ENCODE assay signal across 1 cellular context in the genomic region with DNA sequence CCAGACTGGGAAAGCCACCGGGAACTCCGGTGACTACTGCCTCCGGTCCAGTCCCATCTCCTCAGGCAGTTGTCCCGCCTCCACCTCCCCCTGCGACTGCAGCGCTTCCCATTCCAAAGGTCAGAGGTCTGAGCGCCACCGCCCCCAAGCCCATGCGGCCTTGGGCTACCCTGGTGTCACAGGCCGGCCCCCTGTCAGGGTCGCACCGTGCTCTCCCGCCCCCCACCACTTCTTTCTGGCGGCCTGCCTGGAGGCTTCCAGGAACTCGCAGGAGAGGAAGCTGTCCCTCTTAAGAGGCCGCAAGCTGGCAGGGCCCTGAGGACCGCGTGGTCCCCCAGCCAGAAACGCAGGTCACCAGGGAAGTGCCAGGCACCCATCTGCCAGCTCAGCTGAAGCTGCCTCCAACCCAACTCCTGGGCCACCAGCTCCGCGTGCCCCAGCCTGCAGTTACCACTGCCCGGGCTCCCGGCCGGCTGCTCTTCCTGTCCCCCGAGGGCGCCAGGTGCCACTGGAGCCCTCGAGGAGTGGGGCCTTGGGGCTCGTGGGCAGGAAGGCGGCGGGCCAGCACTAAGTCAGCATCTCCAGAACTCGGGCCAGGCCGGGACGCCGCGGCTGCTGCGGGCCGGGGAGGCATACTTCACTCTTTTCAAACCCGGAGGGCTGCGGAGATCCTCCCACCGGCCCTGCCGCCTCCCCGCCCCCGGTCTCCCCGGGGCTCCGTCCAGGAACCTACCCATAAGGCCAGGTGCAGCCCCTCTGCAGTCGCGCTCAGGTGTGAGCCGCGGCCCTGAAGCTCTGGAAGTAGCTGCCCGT.
TF ChIP-seq lines count a peak whose summit lies in the region.

No MANE protein-coding gene starts in this region.

TF ChIP-seq in HepG2, 621 proteins besides CTCF, POLR2A, EP300 and RAD21 (continued from another document and continues in another):
- TF ChIP-seq CREM (IDR thresholded peaks at IDR 0.05) (peak; percentile 66; the same call in 1 of the 2 replicates), CREM (CRISPR knock-in tag; IDR thresholded peaks at IDR 0.05) (no peak), ZNF296 (CRISPR knock-in tag; conservative IDR thresholded peaks at IDR 0.05) (no peak), ESRRA (CRISPR knock-in tag; IDR thresholded peaks at IDR 0.05; ENCODE audit: low read depth) (peak; percentile 91), HDAC2 (CRISPR knock-in tag; IDR thresholded peaks at IDR 0.05) (peak; percentile 96), KMT2B (CRISPR knock-in tag; IDR thresholded peaks at IDR 0.05) (peak; percentile 77), SMAD1 (CRISPR knock-in tag; IDR thresholded peaks at IDR 0.05; ENCODE audit: borderline replicate concordance, low read depth) (peak; percentile 96; the same call in 1 of the 2 replicates), ZNF20 (CRISPR knock-in tag; IDR thresholded peaks at IDR 0.05) (peak; percentile 88), RORA (CRISPR knock-in tag; IDR thresholded peaks at IDR 0.05) (no peak), ZNF747 (CRISPR knock-in tag; IDR thresholded peaks at IDR 0.05; ENCODE audit: borderline replicate concordance) (peak; percentile 96; the same call in 1 of the 2 replicates), SRY (CRISPR knock-in tag; IDR thresholded peaks at IDR 0.05) (peak; percentile 19), MATR3 (CRISPR knock-in tag; IDR thresholded peaks at IDR 0.05) (no peak), SOX13 (IDR thresholded peaks at IDR 0.05) (no peak; the same call in 1 of the 2 replicates), SOX13 (CRISPR knock-in tag; conservative IDR thresholded peaks at IDR 0.05 in 1 of 2, IDR thresholded peaks at IDR 0.05 in 1 of 2) (peak in 1 of 2 experiments; percentile 88; a peak in 2 of 4 replicates), MEIS1 (CRISPR knock-in tag; IDR thresholded peaks at IDR 0.05; ENCODE audit: borderline replicate concordance) (peak; percentile 98), ATRX (CRISPR knock-in tag; IDR thresholded peaks at IDR 0.05; ENCODE audit: borderline replicate concordance) (no peak), CEBPZ (IDR thresholded peaks at IDR 0.05; ENCODE audit: low read length) (no peak), GTF2F1 (IDR thresholded peaks at IDR 0.05; ENCODE audit: low read length) (no peak), ATF7-NPFF (CRISPR knock-in tag; IDR thresholded peaks at IDR 0.05; ENCODE audit: low read depth) (peak; percentile 54; the same call in 1 of the 2 replicates), BRF2 (CRISPR knock-in tag; IDR thresholded peaks at IDR 0.05) (peak; percentile 94), ZBTB3 (CRISPR knock-in tag; IDR thresholded peaks at IDR 0.05; ENCODE audit: borderline replicate concordance, low read depth) (peak; percentile 82), ZNF335 (CRISPR knock-in tag; IDR thresholded peaks at IDR 0.05) (peak; percentile 88; the same call in 1 of the 2 replicates), ZNF770 (CRISPR knock-in tag; IDR thresholded peaks at IDR 0.05) (peak; percentile 64; the same call in 1 of the 2 replicates), ZNF281 (CRISPR knock-in tag; IDR thresholded peaks at IDR 0.05; ENCODE audit: borderline replicate concordance) (peak; percentile 97), ZNF317 (CRISPR knock-in tag; IDR thresholded peaks at IDR 0.05) (peak; percentile 80; the same call in 1 of the 2 replicates), ZBTB1 (CRISPR knock-in tag; IDR thresholded peaks at IDR 0.05; ENCODE audit: borderline replicate concordance) (no peak), ZSCAN21 (CRISPR knock-in tag; IDR thresholded peaks at IDR 0.05; ENCODE audit: borderline replicate concordance) (peak; percentile 90), GLMP (CRISPR knock-in tag; IDR thresholded peaks at IDR 0.05; ENCODE audit: borderline replicate concordance) (no peak), JDP2 (CRISPR knock-in tag; IDR thresholded peaks at IDR 0.05; ENCODE audit: borderline replicate concordance) (no peak), PTBP1 (IDR thresholded peaks at IDR 0.05; ENCODE audit: low read depth, low read length, poor library complexity, severe bottlenecking) (peak; percentile 79), KLF9 (CRISPR knock-in tag; IDR thresholded peaks at IDR 0.05; ENCODE audit: low read depth) (no peak; the same call in none of the 2 replicates), ZNF674 (CRISPR knock-in tag; IDR thresholded peaks at IDR 0.05; ENCODE audit: low read depth) (no peak), CBX5 (CRISPR knock-in tag; IDR thresholded peaks at IDR 0.05; ENCODE audit: borderline replicate concordance) (peak; percentile 93), LRRFIP1 (CRISPR knock-in tag; conservative IDR thresholded peaks at IDR 0.05) (no peak)
- TF ChIP-seq, protein P1, sequence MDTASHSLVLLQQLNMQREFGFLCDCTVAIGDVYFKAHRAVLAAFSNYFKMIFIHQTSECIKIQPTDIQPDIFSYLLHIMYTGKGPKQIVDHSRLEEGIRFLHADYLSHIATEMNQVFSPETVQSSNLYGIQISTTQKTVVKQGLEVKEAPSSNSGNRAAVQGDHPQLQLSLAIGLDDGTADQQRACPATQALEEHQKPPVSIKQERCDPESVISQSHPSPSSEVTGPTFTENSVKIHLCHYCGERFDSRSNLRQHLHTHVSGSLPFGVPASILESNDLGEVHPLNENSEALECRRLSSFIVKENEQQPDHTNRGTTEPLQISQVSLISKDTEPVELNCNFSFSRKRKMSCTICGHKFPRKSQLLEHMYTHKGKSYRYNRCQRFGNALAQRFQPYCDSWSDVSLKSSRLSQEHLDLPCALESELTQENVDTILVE (CRISPR knock-in tag; IDR thresholded peaks at IDR 0.05): peak; percentile 90
- TF ChIP-seq, protein P2, sequence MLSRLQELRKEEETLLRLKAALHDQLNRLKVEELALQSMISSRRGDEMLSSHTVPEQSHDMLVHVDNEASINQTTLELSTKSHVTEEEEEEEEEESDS (CRISPR knock-in tag; IDR thresholded peaks at IDR 0.05; ENCODE audit: borderline replicate concordance): peak; percentile 76; the same call in 1 of the 2 replicates
- TF ChIP-seq, protein P3, sequence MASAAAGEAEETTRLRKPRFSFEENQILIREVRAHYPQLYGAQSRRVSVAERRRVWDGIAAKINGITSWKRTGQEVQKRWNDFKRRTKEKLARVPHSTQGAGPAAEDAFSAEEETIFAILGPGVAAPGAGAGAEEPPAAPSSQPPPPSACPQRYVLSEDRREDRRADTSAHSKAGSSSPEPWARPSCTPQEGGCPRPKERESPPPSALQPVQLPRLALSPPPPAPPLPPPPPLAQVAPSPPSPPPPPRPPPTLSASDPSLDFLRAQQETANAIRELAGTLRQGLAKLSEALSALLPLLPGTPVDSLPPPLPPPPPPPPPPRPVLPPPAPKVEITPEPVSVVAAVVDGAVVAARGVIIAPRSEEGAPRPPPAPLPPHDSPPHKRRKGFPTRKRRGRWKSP (CRISPR knock-in tag; IDR thresholded peaks at IDR 0.05): 0 out of 2 replicates have a peak, but pooled peaks have one; percentile 61
- TF ChIP-seq, protein P4, sequence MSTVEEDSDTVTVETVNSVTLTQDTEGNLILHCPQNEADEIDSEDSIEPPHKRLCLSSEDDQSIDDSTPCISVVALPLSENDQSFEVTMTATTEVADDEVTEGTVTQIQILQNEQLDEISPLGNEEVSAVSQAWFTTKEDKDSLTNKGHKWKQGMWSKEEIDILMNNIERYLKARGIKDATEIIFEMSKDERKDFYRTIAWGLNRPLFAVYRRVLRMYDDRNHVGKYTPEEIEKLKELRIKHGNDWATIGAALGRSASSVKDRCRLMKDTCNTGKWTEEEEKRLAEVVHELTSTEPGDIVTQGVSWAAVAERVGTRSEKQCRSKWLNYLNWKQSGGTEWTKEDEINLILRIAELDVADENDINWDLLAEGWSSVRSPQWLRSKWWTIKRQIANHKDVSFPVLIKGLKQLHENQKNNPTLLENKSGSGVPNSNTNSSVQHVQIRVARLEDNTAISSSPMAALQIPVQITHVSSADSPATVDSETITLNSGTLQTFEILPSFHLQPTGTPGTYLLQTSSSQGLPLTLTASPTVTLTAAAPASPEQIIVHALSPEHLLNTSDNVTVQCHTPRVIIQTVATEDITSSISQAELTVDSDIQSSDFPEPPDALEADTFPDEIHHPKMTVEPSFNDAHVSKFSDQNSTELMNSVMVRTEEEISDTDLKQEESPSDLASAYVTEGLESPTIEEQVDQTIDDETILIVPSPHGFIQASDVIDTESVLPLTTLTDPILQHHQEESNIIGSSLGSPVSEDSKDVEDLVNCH (CRISPR knock-in tag; IDR thresholded peaks at IDR 0.05): peak; percentile 73; the same call in 1 of the 2 replicates
